In the genomic region with DNA sequence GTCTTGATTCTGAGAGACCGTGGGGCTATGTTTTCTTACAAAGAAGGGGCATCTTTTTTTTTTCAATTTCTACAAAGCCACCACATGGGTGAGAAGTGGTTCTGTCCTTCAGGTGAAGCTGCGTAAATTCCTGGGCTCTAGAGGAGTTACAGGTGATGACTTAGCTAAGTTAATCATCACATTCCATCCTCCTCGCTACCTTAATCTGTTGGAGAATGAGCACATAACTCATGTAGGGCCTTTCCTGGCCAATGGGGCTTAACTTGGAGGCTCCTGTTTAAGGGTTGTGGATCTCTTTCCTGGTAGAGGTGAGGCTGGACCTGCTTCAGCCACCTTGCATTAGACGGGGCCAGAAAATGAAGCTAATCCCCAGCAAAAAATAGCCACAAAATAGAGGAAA, we compare ENCODE assay signal across 34 cellular contexts. TPM values are rescaled to one million over a fixed set of nuclear protein-coding genes. Genes with fewer than 3 reads are reported as not detected.
A peak's percentile ranks its signal among the peaks of the same experiment; 100 is the strongest.
DNase-seq lines count a peak whose midpoint lies in the region; ATAC-seq, FAIRE-seq and TF ChIP-seq lines count a peak whose summit lies in the region.
"Had no signal": no experiment of that assay in that cellular context is flagged by ENCODE, and none has a peak within 500 bp of the region (broad histone marks: within the 10 kb centered on the region; RNA-seq: fewer than 3 reads in every experiment).

No MANE protein-coding gene starts in this region.

- TF ChIP-seq CTCF in RWPE2 (IDR thresholded peaks at IDR 0.05; ENCODE audit: poor library complexity, severe bottlenecking), result no peak
- no peak for TF ChIP-seq CTCF in esophagus squamous epithelium (IDR thresholded peaks at IDR 0.05)
- TF ChIP-seq CTCF in type B pancreatic cell (conservative IDR thresholded peaks at IDR 0.05), result no peak
- TF ChIP-seq CTCF in natural killer cell (IDR thresholded peaks at IDR 0.05), result no peak

- H3K79me1 ChIP-seq in mesendoderm (ENCODE audit: low read length), result no peaks in the 10 kb centered on the region

- no peak for FAIRE-seq in GM12892 (lab: Jason Lieb, UNC)
- FAIRE-seq: colon, G401.6 had no signal

- H3K4me3 ChIP-seq in RWPE2 (ENCODE audit: severe bottlenecking) (no peak overlapping the region), esophagus squamous epithelium (no peak overlapping the region), mesendoderm (ENCODE audit: low read length) (no peak overlapping the region)
- H3K4me3 ChIP-seq: BLaER1 treated with 17β-estradiol and CSF1 and Interleukin-3, amounts not matched to agents 10 nM and 100 nM; cardiac muscle cell; HAP-1; heart left ventricle; lung; psoas muscle; SJSA1; tibial nerve had no signal

- H3K4me3 Mint-ChIP-seq in type B pancreatic cell (no peak overlapping the region), natural killer cell (no peak overlapping the region)
- H3K4me3 Mint-ChIP-seq: activated naive CD8-positive, alpha-beta T cell treated with anti-CD3 and anti-CD28 coated beads for 36 hours; activated T-cell treated with anti-CD3 and anti-CD28 coated beads, Interleukin-2, amount 50 U/mL, for 24 hours; T-cell had no signal

- no peak overlapping the region for H3K27ac ChIP-seq in RWPE2 (ENCODE audit: poor library complexity, severe bottlenecking)
- H3K27ac ChIP-seq in esophagus squamous epithelium, result peak overlapping the region in 3 of 4 donors; percentile 41 to 76 (median 58)
- H3K27ac ChIP-seq in mesendoderm (ENCODE audit: low read depth, low read length), result no peak overlapping the region
- H3K27ac ChIP-seq: BLaER1 treated with 17β-estradiol and CSF1 and Interleukin-3, amounts not matched to agents 10 nM and 100 nM; cardiac muscle cell; heart left ventricle; psoas muscle; SJSA1; tibial nerve had no signal

- H3K4me1 ChIP-seq in RWPE2 (ENCODE audit: insufficient read depth, poor library complexity, severe bottlenecking) (peaks cover 20% of the 10 kb centered on the region), esophagus squamous epithelium (peaks cover 11 to 85% (median 30%) of the 10 kb centered on the region in 3 donors), mesendoderm (ENCODE audit: control insufficient read depth, low read depth, low read length) (no peaks in the 10 kb centered on the region)
- H3K4me1 ChIP-seq: psoas muscle, tibial nerve had no signal

- H3K27me3 Mint-ChIP-seq in type B pancreatic cell (no peaks in the 10 kb centered on the region), natural killer cell (ENCODE audit: low read depth in 2 of 2) (peaks cover 2 to 18% of the 10 kb centered on the region in 2 donors)

- H3K4ac ChIP-seq in mesendoderm (ENCODE audit: low read depth, low read length), result no peak overlapping the region

- H3K4me2 ChIP-seq in mesendoderm (ENCODE audit: low read length), result no peak overlapping the region
- H3K4me2 ChIP-seq: BLaER1 treated with 17β-estradiol and CSF1 and Interleukin-3, amounts not matched to agents 10 nM and 100 nM had no signal

- no peak overlapping the region for H4K5ac ChIP-seq in mesendoderm (ENCODE audit: low read length)

- H3K4me1 Mint-ChIP-seq in type B pancreatic cell (ENCODE audit: unreplicated experiment) (peaks cover 12% of the 10 kb centered on the region), natural killer cell (no peaks in the 10 kb centered on the region)
- H3K4me1 Mint-ChIP-seq: T-cell had no signal

- H2BK5ac ChIP-seq in mesendoderm (ENCODE audit: low read length), result no peak overlapping the region

- TF ChIP-seq POLR2A in esophagus squamous epithelium (IDR thresholded peaks at IDR 0.05) (no peak), GM12892 (IDR thresholded peaks at IDR 0.05; ENCODE audit: low read depth, low read length) (no peak)

- no peaks in the 10 kb centered on the region for H3K79me2 ChIP-seq in mesendoderm (ENCODE audit: control insufficient read depth, insufficient read depth, low read length)

- H2BK120ac ChIP-seq in mesendoderm (ENCODE audit: low read depth, low read length), result no peak overlapping the region

- no peaks in the 10 kb centered on the region for H3K9me3 ChIP-seq in RWPE2 (ENCODE audit: severe bottlenecking)
- no peaks in the 10 kb centered on the region for H3K9me3 ChIP-seq in esophagus squamous epithelium
- H3K9me3 ChIP-seq: BLaER1 treated with 17β-estradiol and CSF1 and Interleukin-3, amounts not matched to agents 10 nM and 100 nM; HAP-1; heart left ventricle; psoas muscle; SJSA1; tibial nerve had no signal

- no peak overlapping the region for H3K9ac ChIP-seq in mesendoderm (ENCODE audit: low read length)
- H3K9ac ChIP-seq: BLaER1 treated with 17β-estradiol and CSF1 and Interleukin-3, amounts not matched to agents 10 nM and 100 nM had no signal

- no peak for DNase-seq in RWPE2 (ENCODE audit: low spot score)
- no peak for DNase-seq in esophagus squamous epithelium (lab: John Stamatoyannopoulos, UW)
- DNase-seq in mesendoderm, result peak; percentile 43
- DNase-seq in type B pancreatic cell (ENCODE audit: extremely low spot score, unreplicated experiment), result no peak
- DNase-seq in natural killer cell, result no peak
- DNase-seq in GM12892 (ENCODE audit: insufficient read length), result no peak
- no peak for DNase-seq in dermis blood vessel endothelial cell
- DNase-seq: activated CD4-positive, alpha-beta T cell treated with anti-CD3 and anti-CD28 coated beads, Interleukin-2, amount 50 U/mL, for 1 hour; activated effector memory CD4-positive, alpha-beta T cell treated with anti-CD3 and anti-CD28 coated beads, Interleukin-2, amount 50 U/mL, for 16 hours; activated naive CD8-positive, alpha-beta T cell treated with anti-CD3 and anti-CD28 coated beads for 36 hours; activated T-cell treated with anti-CD3 and anti-CD28 coated beads, Interleukin-2, amount 50 U/mL, for 24 hours; aorta; effector CD8-positive, alpha-beta T cell; erythroblast; foreskin melanocyte; heart left ventricle; NCI-H1048; NCI-H1694 treated with DMSO at 0.1 percent for 48 hours; NCI-H2171; NCI-H510A treated with DMSO at 0.1 percent for 48 hours; nucleus accumbens; psoas muscle; RPMI8226; stimulated activated CD4-positive, alpha-beta T cell treated with anti-CD3 and anti-CD28 coated beads, Interleukin-4, amount 100 ng/mL, for 24 hours; T-cell had no signal

- no peak overlapping the region for H3K56ac ChIP-seq in mesendoderm (ENCODE audit: low read length)

- H3K36me3 Mint-ChIP-seq in type B pancreatic cell, result no peaks in the 10 kb centered on the region
- H3K36me3 Mint-ChIP-seq in natural killer cell, result no peaks in the 10 kb centered on the region
- H3K36me3 Mint-ChIP-seq: activated naive CD8-positive, alpha-beta T cell treated with anti-CD3 and anti-CD28 coated beads for 36 hours; T-cell had no signal

- no peaks in the 10 kb centered on the region for H3K27me3 ChIP-seq in RWPE2 (ENCODE audit: insufficient read depth, poor library complexity, severe bottlenecking)
- H3K27me3 ChIP-seq in esophagus squamous epithelium, result no peaks in the 10 kb centered on the region
- H3K27me3 ChIP-seq in mesendoderm (ENCODE audit: insufficient read depth, low read length, poor library complexity), result no peaks in the 10 kb centered on the region
- H3K27me3 ChIP-seq: BLaER1 treated with 17β-estradiol and CSF1 and Interleukin-3, amounts not matched to agents 10 nM and 100 nM; cardiac muscle cell; heart left ventricle; SJSA1; tibial nerve had no signal

- no peak overlapping the region for H2BK15ac ChIP-seq in mesendoderm (replicated peaks; ENCODE audit: low read depth)

- H3K18ac ChIP-seq in mesendoderm (ENCODE audit: low read length), result no peak overlapping the region

- 67 to 76% methylated on average over 3 to 4 of the region's 4 CpGs for WGBS in esophagus squamous epithelium, 2 donors
- no CpG with 5 or more reads among the region's 4 CpGs for WGBS in mesendoderm (ENCODE audit: extremely low coverage, insufficient coverage, low lambda C conversion rate)

- no peak overlapping the region for H3K23ac ChIP-seq in mesendoderm (ENCODE audit: low read length)

- ATAC-seq in RWPE2 (ENCODE audit: low read depth) (0 out of 3 replicates have a peak, but pooled peaks have one; percentile 51), natural killer cell (no peak)
- ATAC-seq: heart left ventricle, psoas muscle, T-cell had no signal

- H3K9me3 Mint-ChIP-seq in type B pancreatic cell (no peaks in the 10 kb centered on the region), natural killer cell (no peaks in the 10 kb centered on the region)
- H3K9me3 Mint-ChIP-seq: activated naive CD8-positive, alpha-beta T cell treated with anti-CD3 and anti-CD28 coated beads for 36 hours; activated T-cell treated with anti-CD3 and anti-CD28 coated beads, Interleukin-2, amount 50 U/mL, for 24 hours; T-cell had no signal

- H3K27ac Mint-ChIP-seq in type B pancreatic cell (peak overlapping the region; percentile 69), natural killer cell (no peak overlapping the region)
- H3K27ac Mint-ChIP-seq: activated naive CD8-positive, alpha-beta T cell treated with anti-CD3 and anti-CD28 coated beads for 36 hours; activated T-cell treated with anti-CD3 and anti-CD28 coated beads, Interleukin-2, amount 50 U/mL, for 24 hours; T-cell had no signal

- no peak overlapping the region for H2AK5ac ChIP-seq in mesendoderm (ENCODE audit: low read length)

- intact Hi-C loops in esophagus squamous epithelium (cut with DNase I), result no loop called here
- intact Hi-C loops in natural killer cell (cut with micrococcal nuclease), result no loop called here

- H3K36me3 ChIP-seq in RWPE2 (ENCODE audit: low read depth) (no peaks in the 10 kb centered on the region), esophagus squamous epithelium (no peaks in the 10 kb centered on the region), mesendoderm (ENCODE audit: control insufficient read depth, insufficient read depth, low read length) (no peaks in the 10 kb centered on the region)
- H3K36me3 ChIP-seq: BLaER1 treated with 17β-estradiol and CSF1 and Interleukin-3, amounts not matched to agents 10 nM and 100 nM; cardiac muscle cell; HAP-1; heart left ventricle; SJSA1; tibial nerve had no signal

- H4K8ac ChIP-seq in mesendoderm (ENCODE audit: low read depth, low read length), result no peak overlapping the region

RNA-seq across cellular contexts. Expression of a gene that starts 19.9 kb away (rescaled TPM):
- total RNA-seq in esophagus squamous epithelium, result not detected
- polyA plus RNA-seq in mesendoderm (2013, experiment 1 of 2), result not detected
- polyA plus RNA-seq in mesendoderm (2013, experiment 2 of 2), result not detected
- 4.3 and 5.8 TPM in 2 replicates for total RNA-seq in type B pancreatic cell (ENCODE audit: low replicate concordance)
- total RNA-seq in natural killer cell, result not detected
- polyA plus RNA-seq in GM12892 (2012; ENCODE audit: missing spikeins), result not detected
- total RNA-seq in dermis blood vessel endothelial cell, result not detected in 2 replicates
- total RNA-seq: aorta, cardiac muscle cell, heart left ventricle, kidney epithelial cell, lung, psoas muscle, SJSA1, tibial nerve had no signal
- polyA plus RNA-seq: cardiac muscle cell had no signal

RNA-seq across cellular contexts. Expression of a gene that starts 22.7 kb away (rescaled TPM):
- total RNA-seq in esophagus squamous epithelium (10 to 100 TPM in 1 of 4 donors, 1 to 10 TPM in 2, not detected in 1; 1.1 to 27.0 (median 2.5) TPM), type B pancreatic cell (ENCODE audit: low replicate concordance) (19.1 and 34.7 TPM in 2 replicates), natural killer cell (not detected), dermis blood vessel endothelial cell (not detected in 2 replicates)
- not detected for polyA plus RNA-seq in mesendoderm (2013, experiment 1 of 2)
- polyA plus RNA-seq in mesendoderm (2013, experiment 2 of 2), result not detected
- polyA plus RNA-seq in GM12892 (2012; ENCODE audit: missing spikeins), result not detected
- total RNA-seq: activated naive CD8-positive, alpha-beta T cell treated with anti-CD3 and anti-CD28 coated beads for 36 hours; aorta; cardiac muscle cell; kidney epithelial cell; SJSA1; tibial nerve had no signal

Comparison
In these comparisons a context has a peak if more than half of its experiments do, and no peak if none do; other contexts are left out.
1. H3K27ac ChIP-seq: peak in esophagus squamous epithelium (3 of 4); none in RWPE2 (single experiment) and mesendoderm (single experiment).